14 cellular contexts compared by ENCODE assay signal in genomic region chr4:109026588-109026987, GRCh38.
"Had no signal": no experiment of that assay in that cellular context is flagged by ENCODE, and none has a peak within 500 bp of the region (broad histone marks: within the 10 kb centered on the region; RNA-seq: fewer than 3 reads in every experiment).

No MANE protein-coding gene starts in this region.

- DNase-seq: activated B cell treated with CpG ODN at 0.5 μM for 24 hours; activated CD4-positive, alpha-beta T cell treated with anti-CD3 and anti-CD28 coated beads, Interleukin-2, amount 50 U/mL, for 1 hour; activated naive CD4-positive, alpha-beta T cell treated with anti-CD3 and anti-CD28 coated beads, Interleukin-2, amount 10 ng/mL, durations not matched to agents 7 days and 5 days; activated T-cell treated with anti-CD3 and anti-CD28 coated beads for 4 hours; body of pancreas; cerebellar nuclear complex; retina; stomach had no signal

- H3K4me3 ChIP-seq: body of pancreas, esophagus muscularis mucosa, hepatocyte, neural progenitor cell, stomach, thoracic aorta had no signal

- H3K27ac ChIP-seq: body of pancreas, esophagus muscularis mucosa, hepatocyte, neural progenitor cell, parathyroid adenoma, stomach, thoracic aorta had no signal

- H3K4me1 ChIP-seq: body of pancreas, esophagus muscularis mucosa, neural progenitor cell, parathyroid adenoma, stomach had no signal

- H3K9ac ChIP-seq: neural progenitor cell, parathyroid adenoma had no signal

- ATAC-seq: activated T-helper 17 cell treated with anti-CD3 and anti-CD28 coated beads, Interleukin-2, amount 50 U/mL, for 72 hours; body of pancreas had no signal

- H3K4me2 ChIP-seq: hepatocyte, neural progenitor cell had no signal

- H3K27me3 ChIP-seq: body of pancreas, esophagus muscularis mucosa, hepatocyte, neural progenitor cell, stomach had no signal

- H2AFZ ChIP-seq: hepatocyte, neural progenitor cell, parathyroid adenoma had no signal

- H3K36me3 ChIP-seq: esophagus muscularis mucosa, neural progenitor cell, stomach, thoracic aorta had no signal
